Comparison of ENCODE assay signal across 1 cellular context in the genomic region with DNA sequence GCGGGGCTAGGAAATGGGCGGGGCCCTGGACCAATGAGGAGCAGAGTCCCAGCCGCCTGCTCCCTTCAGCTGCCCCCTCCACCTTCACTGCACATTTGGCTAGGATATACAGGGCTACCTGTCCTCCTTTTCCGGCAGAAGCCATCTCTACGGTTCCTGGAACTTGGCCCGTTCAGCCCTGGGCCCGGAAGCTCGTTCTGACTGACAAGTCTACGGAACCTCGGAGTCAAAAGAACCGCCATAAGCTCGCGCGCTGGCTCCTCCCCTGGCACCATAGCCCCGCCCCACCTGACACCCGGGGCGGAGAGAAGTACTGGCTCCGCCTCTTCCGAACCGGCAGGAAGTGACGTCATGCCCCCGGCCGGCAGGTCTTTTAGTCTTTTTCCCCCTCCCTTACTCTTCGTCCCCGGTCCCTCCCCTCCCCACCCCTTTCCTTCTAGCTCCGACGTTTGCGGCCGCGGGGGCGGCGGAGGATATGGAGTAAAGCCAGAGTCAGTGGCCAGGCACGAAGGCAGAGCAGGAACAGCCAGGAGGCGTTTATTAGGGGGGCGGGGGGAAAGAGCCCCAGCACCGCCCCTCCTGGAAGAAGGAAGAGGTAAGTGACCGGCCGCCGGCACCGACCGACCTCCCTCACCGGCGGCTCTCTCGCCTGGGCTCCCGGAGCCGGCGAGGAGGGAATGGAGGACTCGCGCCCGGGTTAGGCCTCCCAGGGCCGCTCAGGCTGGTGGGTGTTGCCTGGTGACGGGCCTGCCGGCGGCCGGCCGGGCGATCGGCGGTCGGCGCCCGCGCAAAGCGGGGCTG.
TF ChIP-seq lines count a peak whose summit lies in the region.

DEPDC4 (minus strand) TSS at position 278 of the 801 bp plus-strand sequence; CDS start at position 275, 3 bp downstream.
SCYL2 (plus strand) TSS at position 376 of the 801 bp plus-strand sequence. CDS start 15,794 bp downstream, outside the sequence.

TF ChIP-seq in HepG2, 621 proteins besides CTCF, POLR2A, EP300 and RAD21 (continued from another document and continues in another):
- TF ChIP-seq ZBTB39 (CRISPR knock-in tag; IDR thresholded peaks at IDR 0.05) (no peak), KLF16 (CRISPR knock-in tag; IDR thresholded peaks at IDR 0.05) (peak in 1 of 2 experiments; percentile 37; a peak in 1 of 4 replicates), NBN (conservative IDR thresholded peaks at IDR 0.05) (no peak), SETDB1 (CRISPR knock-in tag; IDR thresholded peaks at IDR 0.05; ENCODE audit: borderline replicate concordance) (no peak), AGO2 (optimal IDR thresholded peaks at IDR 0.05; ENCODE audit: low read depth, low read length) (peak; percentile 88), ZNF136 (CRISPR knock-in tag; IDR thresholded peaks at IDR 0.05; ENCODE audit: low read depth) (no peak), MTA3 (CRISPR knock-in tag; IDR thresholded peaks at IDR 0.05) (no peak), ZNF841 (CRISPR knock-in tag; IDR thresholded peaks at IDR 0.05; ENCODE audit: borderline replicate concordance) (no peak), GFI1 (CRISPR knock-in tag; IDR thresholded peaks at IDR 0.05; ENCODE audit: borderline replicate concordance) (peak; percentile 57; the same call in 1 of the 2 replicates), PCBP2 (optimal IDR thresholded peaks at IDR 0.05; ENCODE audit: low read depth, low read length, poor library complexity, severe bottlenecking) (no peak), ZBTB8A (CRISPR knock-in tag; IDR thresholded peaks at IDR 0.05; ENCODE audit: borderline replicate concordance, low read depth) (no peak), ZNF33B (CRISPR knock-in tag; IDR thresholded peaks at IDR 0.05) (peak; percentile 33; the same call in 1 of the 2 replicates), ZNF776 (CRISPR knock-in tag; IDR thresholded peaks at IDR 0.05) (peak; percentile 51; the same call in 1 of the 2 replicates), NKX3-1 (CRISPR knock-in tag; IDR thresholded peaks at IDR 0.05) (no peak), SIX1 (CRISPR knock-in tag; IDR thresholded peaks at IDR 0.05; ENCODE audit: borderline replicate concordance) (no peak), ZFX (CRISPR knock-in tag; IDR thresholded peaks at IDR 0.05; ENCODE audit: low read depth) (peak; percentile 90), ARHGAP35 (CRISPR knock-in tag; IDR thresholded peaks at IDR 0.05; ENCODE audit: borderline replicate concordance) (no peak), PAX8 (CRISPR knock-in tag; IDR thresholded peaks at IDR 0.05; ENCODE audit: borderline replicate concordance) (no peak), ZNF382 (CRISPR knock-in tag; IDR thresholded peaks at IDR 0.05; ENCODE audit: borderline replicate concordance) (no peak), FOXM1 (CRISPR knock-in tag; IDR thresholded peaks at IDR 0.05) (no peak), NFYC (CRISPR knock-in tag; IDR thresholded peaks at IDR 0.05) (peak; percentile 64), ZFP36L1 (CRISPR knock-in tag; IDR thresholded peaks at IDR 0.05) (no peak), SSRP1 (CRISPR knock-in tag; IDR thresholded peaks at IDR 0.05) (0 out of 2 replicates have a peak, but pooled peaks have one; percentile 13), CBFB (CRISPR knock-in tag; IDR thresholded peaks at IDR 0.05) (no peak), ZNF432 (CRISPR knock-in tag; IDR thresholded peaks at IDR 0.05; ENCODE audit: borderline replicate concordance) (no peak), HNRNPUL1 (IDR thresholded peaks at IDR 0.05; ENCODE audit: low read depth, low read length) (no peak), ZNF773 (CRISPR knock-in tag; IDR thresholded peaks at IDR 0.05; ENCODE audit: borderline replicate concordance) (peak; percentile 79; the same call in 1 of the 2 replicates), ATRX (CRISPR knock-in tag; IDR thresholded peaks at IDR 0.05; ENCODE audit: borderline replicate concordance) (no peak), ZNF501 (CRISPR knock-in tag; IDR thresholded peaks at IDR 0.05) (peak; percentile 50; the same call in 1 of the 2 replicates), PAF1 (CRISPR knock-in tag; IDR thresholded peaks at IDR 0.05) (no peak), KMT2B (CRISPR knock-in tag; IDR thresholded peaks at IDR 0.05) (peak; percentile 72), HOXA9 (CRISPR knock-in tag; IDR thresholded peaks at IDR 0.05; ENCODE audit: borderline replicate concordance) (0 out of 2 replicates have a peak, but pooled peaks have one; percentile 16), ZNF567 (CRISPR knock-in tag; IDR thresholded peaks at IDR 0.05; ENCODE audit: borderline replicate concordance) (no peak), ZNF775 (CRISPR knock-in tag; IDR thresholded peaks at IDR 0.05; ENCODE audit: borderline replicate concordance) (no peak), SKIL (CRISPR knock-in tag; IDR thresholded peaks at IDR 0.05; ENCODE audit: borderline replicate concordance) (peak; percentile 47; the same call in 1 of the 2 replicates), TBP (CRISPR knock-in tag; IDR thresholded peaks at IDR 0.05) (no peak), ZNF44 (CRISPR knock-in tag; IDR thresholded peaks at IDR 0.05) (no peak), FOXK1 (CRISPR knock-in tag; IDR thresholded peaks at IDR 0.05; ENCODE audit: borderline replicate concordance, low read depth) (no peak), HDAC2 (CRISPR knock-in tag; IDR thresholded peaks at IDR 0.05) (no peak), ZNF253 (CRISPR knock-in tag; IDR thresholded peaks at IDR 0.05; ENCODE audit: borderline replicate concordance) (no peak), NPAS2 (CRISPR knock-in tag; IDR thresholded peaks at IDR 0.05; ENCODE audit: borderline replicate concordance) (no peak), ZNF792 (CRISPR knock-in tag; IDR thresholded peaks at IDR 0.05) (no peak), KLF9 (CRISPR knock-in tag; IDR thresholded peaks at IDR 0.05; ENCODE audit: low read depth) (no peak), ZNF138 (CRISPR knock-in tag; IDR thresholded peaks at IDR 0.05; ENCODE audit: low read depth) (0 out of 2 replicates have a peak, but pooled peaks have one; percentile 29), JUNB (CRISPR knock-in tag; IDR thresholded peaks at IDR 0.05; ENCODE audit: borderline replicate concordance) (no peak), SYNCRIP (IDR thresholded peaks at IDR 0.05; ENCODE audit: insufficient read depth, low read depth, low read length) (no peak), ZNF619 (CRISPR knock-in tag; IDR thresholded peaks at IDR 0.05) (no peak)
- TF ChIP-seq, protein P1, sequence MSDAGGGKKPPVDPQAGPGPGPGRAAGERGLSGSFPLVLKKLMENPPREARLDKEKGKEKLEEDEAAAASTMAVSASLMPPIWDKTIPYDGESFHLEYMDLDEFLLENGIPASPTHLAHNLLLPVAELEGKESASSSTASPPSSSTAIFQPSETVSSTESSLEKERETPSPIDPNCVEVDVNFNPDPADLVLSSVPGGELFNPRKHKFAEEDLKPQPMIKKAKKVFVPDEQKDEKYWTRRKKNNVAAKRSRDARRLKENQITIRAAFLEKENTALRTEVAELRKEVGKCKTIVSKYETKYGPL (CRISPR knock-in tag; IDR thresholded peaks at IDR 0.05): no peak
- TF ChIP-seq, protein P2, sequence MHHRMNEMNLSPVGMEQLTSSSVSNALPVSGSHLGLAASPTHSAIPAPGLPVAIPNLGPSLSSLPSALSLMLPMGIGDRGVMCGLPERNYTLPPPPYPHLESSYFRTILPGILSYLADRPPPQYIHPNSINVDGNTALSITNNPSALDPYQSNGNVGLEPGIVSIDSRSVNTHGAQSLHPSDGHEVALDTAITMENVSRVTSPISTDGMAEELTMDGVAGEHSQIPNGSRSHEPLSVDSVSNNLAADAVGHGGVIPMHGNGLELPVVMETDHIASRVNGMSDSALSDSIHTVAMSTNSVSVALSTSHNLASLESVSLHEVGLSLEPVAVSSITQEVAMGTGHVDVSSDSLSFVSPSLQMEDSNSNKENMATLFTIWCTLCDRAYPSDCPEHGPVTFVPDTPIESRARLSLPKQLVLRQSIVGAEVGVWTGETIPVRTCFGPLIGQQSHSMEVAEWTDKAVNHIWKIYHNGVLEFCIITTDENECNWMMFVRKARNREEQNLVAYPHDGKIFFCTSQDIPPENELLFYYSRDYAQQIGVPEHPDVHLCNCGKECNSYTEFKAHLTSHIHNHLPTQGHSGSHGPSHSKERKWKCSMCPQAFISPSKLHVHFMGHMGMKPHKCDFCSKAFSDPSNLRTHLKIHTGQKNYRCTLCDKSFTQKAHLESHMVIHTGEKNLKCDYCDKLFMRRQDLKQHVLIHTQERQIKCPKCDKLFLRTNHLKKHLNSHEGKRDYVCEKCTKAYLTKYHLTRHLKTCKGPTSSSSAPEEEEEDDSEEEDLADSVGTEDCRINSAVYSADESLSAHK (CRISPR knock-in tag; IDR thresholded peaks at IDR 0.05; ENCODE audit: borderline replicate concordance): no peak
- TF ChIP-seq, protein P3, sequence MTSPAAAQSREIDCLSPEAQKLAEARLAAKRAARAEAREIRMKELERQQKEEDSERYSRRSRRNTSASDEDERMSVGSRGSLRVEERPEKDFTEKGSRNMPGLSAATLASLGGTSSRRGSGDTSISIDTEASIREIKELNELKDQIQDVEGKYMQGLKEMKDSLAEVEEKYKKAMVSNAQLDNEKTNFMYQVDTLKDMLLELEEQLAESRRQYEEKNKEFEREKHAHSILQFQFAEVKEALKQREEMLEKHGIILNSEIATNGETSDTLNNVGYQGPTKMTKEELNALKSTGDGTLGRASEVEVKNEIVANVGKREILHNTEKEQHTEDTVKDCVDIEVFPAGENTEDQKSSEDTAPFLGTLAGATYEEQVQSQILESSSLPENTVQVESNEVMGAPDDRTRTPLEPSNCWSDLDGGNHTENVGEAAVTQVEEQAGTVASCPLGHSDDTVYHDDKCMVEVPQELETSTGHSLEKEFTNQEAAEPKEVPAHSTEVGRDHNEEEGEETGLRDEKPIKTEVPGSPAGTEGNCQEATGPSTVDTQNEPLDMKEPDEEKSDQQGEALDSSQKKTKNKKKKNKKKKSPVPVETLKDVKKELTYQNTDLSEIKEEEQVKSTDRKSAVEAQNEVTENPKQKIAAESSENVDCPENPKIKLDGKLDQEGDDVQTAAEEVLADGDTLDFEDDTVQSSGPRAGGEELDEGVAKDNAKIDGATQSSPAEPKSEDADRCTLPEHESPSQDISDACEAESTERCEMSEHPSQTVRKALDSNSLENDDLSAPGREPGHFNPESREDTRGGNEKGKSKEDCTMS (CRISPR knock-in tag; conservative IDR thresholded peaks at IDR 0.05): no peak
- TF ChIP-seq, protein P4, sequence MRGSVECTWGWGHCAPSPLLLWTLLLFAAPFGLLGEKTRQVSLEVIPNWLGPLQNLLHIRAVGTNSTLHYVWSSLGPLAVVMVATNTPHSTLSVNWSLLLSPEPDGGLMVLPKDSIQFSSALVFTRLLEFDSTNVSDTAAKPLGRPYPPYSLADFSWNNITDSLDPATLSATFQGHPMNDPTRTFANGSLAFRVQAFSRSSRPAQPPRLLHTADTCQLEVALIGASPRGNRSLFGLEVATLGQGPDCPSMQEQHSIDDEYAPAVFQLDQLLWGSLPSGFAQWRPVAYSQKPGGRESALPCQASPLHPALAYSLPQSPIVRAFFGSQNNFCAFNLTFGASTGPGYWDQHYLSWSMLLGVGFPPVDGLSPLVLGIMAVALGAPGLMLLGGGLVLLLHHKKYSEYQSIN (CRISPR knock-in tag; IDR thresholded peaks at IDR 0.05; ENCODE audit: borderline replicate concordance): no peak
- TF ChIP-seq, protein P5, sequence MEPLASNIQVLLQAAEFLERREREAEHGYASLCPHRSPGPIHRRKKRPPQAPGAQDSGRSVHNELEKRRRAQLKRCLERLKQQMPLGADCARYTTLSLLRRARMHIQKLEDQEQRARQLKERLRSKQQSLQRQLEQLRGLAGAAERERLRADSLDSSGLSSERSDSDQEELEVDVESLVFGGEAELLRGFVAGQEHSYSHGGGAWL (CRISPR knock-in tag; IDR thresholded peaks at IDR 0.05): peak; percentile 52; the same call in 1 of the 2 replicates
- TF ChIP-seq, protein P6, sequence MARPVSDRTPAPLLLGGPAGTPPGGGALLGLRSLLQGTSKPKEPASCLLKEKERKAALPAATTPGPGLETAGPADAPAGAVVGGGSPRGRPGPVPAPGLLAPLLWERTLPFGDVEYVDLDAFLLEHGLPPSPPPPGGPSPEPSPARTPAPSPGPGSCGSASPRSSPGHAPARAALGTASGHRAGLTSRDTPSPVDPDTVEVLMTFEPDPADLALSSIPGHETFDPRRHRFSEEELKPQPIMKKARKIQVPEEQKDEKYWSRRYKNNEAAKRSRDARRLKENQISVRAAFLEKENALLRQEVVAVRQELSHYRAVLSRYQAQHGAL (CRISPR knock-in tag; IDR thresholded peaks at IDR 0.05; ENCODE audit: not compliant biosample characterization): no peak
